Comparison of ENCODE assay signal across 15 cellular contexts in the genomic region with DNA sequence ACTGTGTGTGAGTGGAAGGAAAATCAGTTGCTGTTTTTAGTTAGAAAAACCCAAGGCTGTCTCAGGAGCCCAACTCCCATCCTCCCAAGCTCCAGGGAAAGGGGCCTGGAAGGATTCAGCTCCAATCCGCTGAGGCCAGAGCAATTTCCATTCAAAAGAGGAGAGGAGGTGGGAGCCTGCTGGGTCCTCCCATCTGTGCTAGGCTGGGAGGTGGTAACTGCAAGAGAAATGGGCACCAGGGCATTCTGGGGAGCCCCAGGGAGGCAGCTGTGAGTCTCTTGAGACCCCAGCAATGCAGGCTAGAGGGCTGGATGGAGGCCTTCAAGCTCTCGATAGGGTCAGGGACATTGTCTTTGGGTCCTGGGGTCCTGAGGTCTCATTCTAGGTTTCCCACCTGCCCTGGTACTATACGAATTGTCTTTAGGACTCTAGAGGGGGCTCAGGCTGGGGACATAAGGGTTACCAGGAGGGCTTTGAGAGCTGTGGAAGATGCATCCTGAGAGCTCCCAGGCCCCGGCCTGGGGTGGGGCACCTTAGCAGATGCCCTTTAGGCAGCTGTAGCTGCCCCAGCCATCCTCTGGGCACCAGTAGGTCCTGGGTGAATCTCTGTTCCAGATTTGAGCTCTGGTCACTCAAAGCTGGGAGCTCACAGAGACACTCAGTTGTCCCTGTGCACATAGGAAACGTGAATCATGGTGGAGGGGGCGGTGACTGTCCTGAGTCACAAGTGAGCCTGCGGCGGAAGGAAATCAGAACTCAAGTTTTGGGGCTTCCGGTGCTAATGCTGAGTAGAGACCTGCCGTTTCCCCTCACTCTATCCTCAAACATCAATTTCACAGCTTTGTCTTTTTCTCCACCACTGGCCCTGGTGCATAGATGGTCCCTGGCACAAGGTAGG. TPM values are rescaled to one million over a fixed set of nuclear protein-coding genes. Genes with fewer than 3 reads are reported as not detected.
A peak's percentile ranks its signal among the peaks of the same experiment; 100 is the strongest.
DNase-seq lines count a peak whose midpoint lies in the region; ATAC-seq and TF ChIP-seq lines count a peak whose summit lies in the region.
"Had no signal": no experiment of that assay in that cellular context is flagged by ENCODE, and none has a peak within 500 bp of the region (broad histone marks: within the 10 kb centered on the region; RNA-seq: fewer than 3 reads in every experiment).

No MANE protein-coding gene starts in this region.

- H3K27me3 ChIP-seq in dorsolateral prefrontal cortex (no peaks in the 10 kb centered on the region), gastrocnemius medialis (no peaks in the 10 kb centered on the region)
- H3K27me3 ChIP-seq: BLaER1 treated with 17β-estradiol and CSF1 and Interleukin-3, amounts not matched to agents 10 nM and 100 nM; esophagus squamous epithelium had no signal

- no peak for TF ChIP-seq CTCF in dorsolateral prefrontal cortex (IDR thresholded peaks at IDR 0.05 in 54 of 56, conservative IDR thresholded peaks at IDR 0.05 in 2 of 56; ENCODE audit: low read depth in 1 of 56, partially characterized antibody in 56 of 56)
- no peak for TF ChIP-seq CTCF in gastrocnemius medialis (IDR thresholded peaks at IDR 0.05 in 4 of 5, conservative IDR thresholded peaks at IDR 0.05 in 1 of 5)

- H3K4me3 ChIP-seq in dorsolateral prefrontal cortex (no peak overlapping the region), gastrocnemius medialis (no peak overlapping the region)
- H3K4me3 ChIP-seq: BLaER1 treated with 17β-estradiol and CSF1 and Interleukin-3, amounts not matched to agents 10 nM and 100 nM; esophagus squamous epithelium; stomach had no signal

- no peak overlapping the region for H3K27ac Mint-ChIP-seq in activated naive CD4-positive, alpha-beta T cell treated with anti-CD3 and anti-CD28 coated beads for 36 hours

- intact Hi-C loops in dorsolateral prefrontal cortex (cut with DNase I), result no loop called here
- intact Hi-C loops in gastrocnemius medialis (cut with DNase I; ENCODE audit: low total_unique reads), result no loop called here
- intact Hi-C loops in activated naive CD4-positive, alpha-beta T cell treated with anti-CD3 and anti-CD28 coated beads for 36 hours (cut with micrococcal nuclease), result no loop called here

- H3K27ac ChIP-seq in dorsolateral prefrontal cortex, result peak overlapping the region in 39 of 59 donors; percentile 2 to 76 (median 35)
- peak overlapping the region; percentile 18 to 60 (median 34) for H3K27ac ChIP-seq in gastrocnemius medialis
- H3K27ac ChIP-seq: BLaER1 treated with 17β-estradiol and CSF1 and Interleukin-3, amounts not matched to agents 10 nM and 100 nM had no signal

- no peaks in the 10 kb centered on the region for H3K4me1 Mint-ChIP-seq in activated naive CD4-positive, alpha-beta T cell treated with anti-CD3 and anti-CD28 coated beads for 36 hours (ENCODE audit: low read depth)

- no peak for TF ChIP-seq POLR2A in gastrocnemius medialis (IDR thresholded peaks at IDR 0.05)

- ATAC-seq in gastrocnemius medialis, result peak in 1 of 2 donors; percentile 48
- no peak for ATAC-seq in HG02840 (IDR thresholded peaks at IDR 0.05; ENCODE audit: low FRiP score, unreplicated experiment)

- no peak overlapping the region for H3K4me3 Mint-ChIP-seq in activated naive CD4-positive, alpha-beta T cell treated with anti-CD3 and anti-CD28 coated beads for 36 hours

- DNase-seq in EL (peak; percentile 64), HT1080 (ENCODE audit: low read depth) (peak; percentile 71), dorsolateral prefrontal cortex (peak in 5 of 10 donors; percentile 41 to 74 (median 56)), gastrocnemius medialis (peak in 1 of 2 donors; percentile 37), activated T-cell treated with anti-CD3 and anti-CD28 coated beads for 4 hours (no peak)
- no peak for DNase-seq in activated naive CD4-positive, alpha-beta T cell treated with anti-CD3 and anti-CD28 coated beads for 36 hours
- DNase-seq: cortex of kidney, esophagus squamous epithelium, hippocampal formation, NCI-H187 treated with DMSO at 0.1 percent for 48 hours, NCI-H510A, stomach had no signal

- H3K9me3 ChIP-seq in gastrocnemius medialis, result no peaks in the 10 kb centered on the region
- H3K9me3 ChIP-seq: BLaER1 treated with 17β-estradiol and CSF1 and Interleukin-3, amounts not matched to agents 10 nM and 100 nM; esophagus squamous epithelium; stomach had no signal

- no peaks in the 10 kb centered on the region for H3K4me1 ChIP-seq in gastrocnemius medialis
- H3K4me1 ChIP-seq: BLaER1 treated with 17β-estradiol and CSF1 and Interleukin-3, amounts not matched to agents 10 nM and 100 nM; stomach had no signal

- no peaks in the 10 kb centered on the region for H3K36me3 Mint-ChIP-seq in activated naive CD4-positive, alpha-beta T cell treated with anti-CD3 and anti-CD28 coated beads for 36 hours (ENCODE audit: low read depth)

- H3K27me3 Mint-ChIP-seq in activated naive CD4-positive, alpha-beta T cell treated with anti-CD3 and anti-CD28 coated beads for 36 hours (ENCODE audit: low read depth), result no peaks in the 10 kb centered on the region

- in situ Hi-C loops in gastrocnemius medialis (cut with MboI; ENCODE audit: low sequenced_read_pairs in 4 of 4), result no loop called here

- H3K36me3 ChIP-seq in gastrocnemius medialis, result no peaks in the 10 kb centered on the region
- H3K36me3 ChIP-seq: BLaER1 treated with 17β-estradiol and CSF1 and Interleukin-3, amounts not matched to agents 10 nM and 100 nM; esophagus squamous epithelium; stomach had no signal

- H3K9me3 Mint-ChIP-seq in activated naive CD4-positive, alpha-beta T cell treated with anti-CD3 and anti-CD28 coated beads for 36 hours, result no peaks in the 10 kb centered on the region

- CTCF ChIA-PET in activated naive CD4-positive, alpha-beta T cell treated with anti-CD3 and anti-CD28 coated beads for 36 hours (lab: Charles Lee), result interaction anchor here (1.0 to 1.1 kb wide), 2 partner anchors 49 to 90 kb away, joined by 5 read pairs; no protein-coding TSS in a partner anchor

RNA-seq across cellular contexts. Expression of a gene that starts 21.6 kb away (rescaled TPM):
- total RNA-seq in HT1080 (2014; rRNA removed; shearing (Covaris generic)), result 0.14 and 1.4 TPM in 2 replicates
- polyA plus RNA-seq in HT1080 (2015; cell fraction: cytosol; rRNA removed), result 0.17 and 0.23 TPM in 2 replicates
- 0.62 and 0.91 TPM in 2 replicates for polyA plus RNA-seq in HT1080 (2015; cell fraction: nucleus; rRNA removed)
- 100 to 1,000 TPM in 46 of 120 experiments, 10 to 100 TPM in 74; 47.8 to 194 (median 95.1) TPM for total RNA-seq in dorsolateral prefrontal cortex
- total RNA-seq in gastrocnemius medialis, result under 1 TPM; 0.05 to 0.33 (median 0.21) TPM
- total RNA-seq in activated naive CD4-positive, alpha-beta T cell treated with anti-CD3 and anti-CD28 coated beads for 36 hours, result not detected
- polyA plus RNA-seq: aorta had no signal

Comparison
In these comparisons a context has a peak if more than half of its experiments do, and no peak if none do; other contexts are left out.
1. DNase-seq: peak in EL (single experiment) and HT1080 (single experiment); none in activated T-cell treated with anti-CD3 and anti-CD28 coated beads for 4 hours (single experiment) and activated naive CD4-positive, alpha-beta T cell treated with anti-CD3 and anti-CD28 coated beads for 36 hours (single experiment).
2. RNA of a gene that starts 21.6 kb away (total RNA-seq): 47.8 to 194 TPM in dorsolateral prefrontal cortex; 0.05 to 0.33 TPM in gastrocnemius medialis, 0.14 to 1.4 TPM in HT1080 and not detected in activated naive CD4-positive, alpha-beta T cell treated with anti-CD3 and anti-CD28 coated beads for 36 hours; every median in the first group is over 10 times any median in the second.